In genomic region chr18:6679201-6679600, GRCh38 we compare ENCODE assay signal across 25 cellular contexts. TPM values are rescaled to one million over a fixed set of nuclear protein-coding genes. Genes with fewer than 3 reads are reported as not detected.
"Had no signal": no experiment of that assay in that cellular context is flagged by ENCODE, and none has a peak within 500 bp of the region (broad histone marks: within the 10 kb centered on the region; RNA-seq: fewer than 3 reads in every experiment).

No MANE protein-coding gene starts in this region.

- H3K4me1 Mint-ChIP-seq: naive thymus-derived CD8-positive, alpha-beta T cell; stimulated activated effector memory CD8-positive, alpha-beta T cell treated with anti-CD3 and anti-CD28 coated beads, Interleukin-12 subunit alpha, Interleukin-12 subunit beta, amount 100 ng/mL, for 72 hours; stimulated activated naive B cell treated with anti-CD40 and anti-IgM and Interleukin-4, amounts not matched to agents 10 μg/mL and 1 μg/mL and 100 μg/mL, for 72 hours had no signal

- H3K36me3 Mint-ChIP-seq: naive thymus-derived CD8-positive, alpha-beta T cell; natural killer cell treated with Interleukin-12 subunit alpha and Interleukin-12 subunit beta and Interleukin-15 and Interleukin-18, amount 100 ng/mL, for 72 hours; neural progenitor cell; stimulated activated effector memory CD8-positive, alpha-beta T cell treated with anti-CD3 and anti-CD28 coated beads, Interleukin-12 subunit alpha, Interleukin-12 subunit beta, amount 100 ng/mL, for 72 hours; stimulated activated naive B cell treated with anti-CD40 and anti-IgM and Interleukin-4, amounts not matched to agents 10 μg/mL and 1 μg/mL and 100 μg/mL, for 72 hours had no signal

- H3K9me3 Mint-ChIP-seq: nephron progenitor cell; neural progenitor cell; stimulated activated naive CD8-positive, alpha-beta T cell treated with anti-CD3 and anti-CD28 coated beads, Interleukin-15, Interleukin-2, amounts not matched to agents 100 ng/mL and 50 ng/mL, for 24 hours had no signal

- H3K27ac Mint-ChIP-seq: naive thymus-derived CD8-positive, alpha-beta T cell; natural killer cell treated with Interleukin-12 subunit alpha and Interleukin-12 subunit beta and Interleukin-15 and Interleukin-18, amount 100 ng/mL, for 72 hours; nephron progenitor cell; neural progenitor cell; progenitor cell of endocrine pancreas; stimulated activated effector memory CD8-positive, alpha-beta T cell treated with anti-CD3 and anti-CD28 coated beads, Interleukin-12 subunit alpha, Interleukin-12 subunit beta, amount 100 ng/mL, for 72 hours; stimulated activated naive B cell treated with anti-CD40 and anti-IgM and Interleukin-4, amounts not matched to agents 10 μg/mL and 1 μg/mL and 100 μg/mL, for 72 hours; stimulated activated naive CD8-positive, alpha-beta T cell treated with anti-CD3 and anti-CD28 coated beads, Interleukin-15, Interleukin-2, amounts not matched to agents 100 ng/mL and 50 ng/mL, for 24 hours had no signal

- H3K27me3 Mint-ChIP-seq: natural killer cell treated with Interleukin-12 subunit alpha and Interleukin-12 subunit beta and Interleukin-15 and Interleukin-18, amount 100 ng/mL, for 72 hours; stimulated activated naive CD8-positive, alpha-beta T cell treated with anti-CD3 and anti-CD28 coated beads, Interleukin-15, Interleukin-2, amounts not matched to agents 100 ng/mL and 50 ng/mL, for 24 hours had no signal

- H3K4me3 Mint-ChIP-seq: naive thymus-derived CD8-positive, alpha-beta T cell; natural killer cell treated with Interleukin-12 subunit alpha and Interleukin-12 subunit beta and Interleukin-15 and Interleukin-18, amount 100 ng/mL, for 72 hours; nephron progenitor cell; neural progenitor cell; stimulated activated effector memory CD8-positive, alpha-beta T cell treated with anti-CD3 and anti-CD28 coated beads, Interleukin-12 subunit alpha, Interleukin-12 subunit beta, amount 100 ng/mL, for 72 hours; stimulated activated naive B cell treated with anti-CD40 and anti-IgM and Interleukin-4, amounts not matched to agents 10 μg/mL and 1 μg/mL and 100 μg/mL, for 72 hours; stimulated activated naive CD8-positive, alpha-beta T cell treated with anti-CD3 and anti-CD28 coated beads, Interleukin-15, Interleukin-2, amounts not matched to agents 100 ng/mL and 50 ng/mL, for 24 hours had no signal

- ATAC-seq: naive thymus-derived CD8-positive, alpha-beta T cell; natural killer cell treated with Interleukin-12 subunit alpha and Interleukin-12 subunit beta and Interleukin-15 and Interleukin-18, amount 100 ng/mL, for 72 hours; psoas muscle; right cardiac atrium; right lobe of liver; stimulated activated effector memory CD8-positive, alpha-beta T cell treated with anti-CD3 and anti-CD28 coated beads, Interleukin-12 subunit alpha, Interleukin-12 subunit beta, amount 100 ng/mL, for 72 hours; stimulated activated naive B cell treated with anti-CD40 and anti-IgM and Interleukin-4, amounts not matched to agents 10 μg/mL and 1 μg/mL and 100 μg/mL, for 72 hours had no signal

- DNase-seq: naive thymus-derived CD8-positive, alpha-beta T cell; nephron progenitor cell; occipital lobe; ovary; posterior cingulate gyrus; psoas muscle; right cardiac atrium; right lobe of liver; sigmoid colon; small intestine; stimulated activated CD4-positive, alpha-beta T cell treated with anti-CD3 and anti-CD28 coated beads, Interleukin-15, amount 100 ng/mL, for 24 hours; stimulated activated CD4-positive, alpha-beta T cell treated with anti-CD3 and anti-CD28 coated beads, Interleukin-2, amount 100 ng/mL, for 24 hours; stimulated activated CD4-positive, alpha-beta T cell treated with anti-CD3 and anti-CD28 coated beads, Interleukin-2, amount 100 ng/mL, for 48 hours; stimulated activated CD4-positive, alpha-beta T cell treated with anti-CD3 and anti-CD28 coated beads, Interleukin-4, amount 100 ng/mL, for 24 hours; stimulated activated naive B cell treated with anti-CD40 and anti-IgM and Interleukin-4, amounts not matched to agents 10 μg/mL and 1 μg/mL and 100 μg/mL, for 72 hours; stimulated activated naive CD4-positive, alpha-beta T cell treated with Interleukin-2 at 50 U/mL for 16 hours; stomach; thyroid gland; trophoblast cell; upper lobe of left lung had no signal

RNA-seq across cellular contexts. Expression of gene ARHGAP28, which starts 50.3 kb away (rescaled TPM):
- total RNA-seq: naive thymus-derived CD8-positive, alpha-beta T cell; natural killer cell treated with Interleukin-12 subunit alpha and Interleukin-12 subunit beta and Interleukin-15 and Interleukin-18, amount 100 ng/mL, for 72 hours had no signal
